In genomic region chr7:70726951-70727378, GRCh38 we compare ENCODE assay signal across 14 cellular contexts.
DNase-seq lines count a peak whose midpoint lies in the region; ATAC-seq, FAIRE-seq and TF ChIP-seq lines count a peak whose summit lies in the region.
"Had no signal": no experiment of that assay in that cellular context is flagged by ENCODE, and none has a peak within 500 bp of the region (broad histone marks: within the 10 kb centered on the region; RNA-seq: fewer than 3 reads in every experiment).

No MANE protein-coding gene starts in this region.

- intact Hi-C loops in CD8-positive, alpha-beta T cell (cut with DNase I, micrococcal nuclease) = no loop called here

- no peaks in the 10 kb centered on the region for H3K9me3 ChIP-seq in CD8-positive, alpha-beta T cell (ENCODE audit: low read length)

- H3K27me3 Mint-ChIP-seq in CD8-positive, alpha-beta T cell (ENCODE audit: low read depth) = no peaks in the 10 kb centered on the region
- H3K27me3 Mint-ChIP-seq: CD4-positive, CD25-positive, alpha-beta regulatory T cell had no signal

- H3K4me3 Mint-ChIP-seq in CD8-positive, alpha-beta T cell = no peak overlapping the region
- H3K4me3 Mint-ChIP-seq: activated naive CD4-positive, alpha-beta T cell treated with anti-CD3 and anti-CD28 coated beads for 36 hours; CD4-positive, CD25-positive, alpha-beta regulatory T cell had no signal

- peak; percentile 91 for FAIRE-seq in GM18507 (lab: Jason Lieb, UNC)

- DNase-seq in GM18507 (ENCODE audit: extremely low spot score, insufficient read length, low read depth) (peak; percentile 22), left lobe of liver (ENCODE audit: low spot score) (no peak), HT-29 (ENCODE audit: low spot score) (no peak), cortex of kidney (lab: John Stamatoyannopoulos, UW) (no peak), glomerular visceral epithelial cell (ENCODE audit: extremely low spot score) (no peak)
- DNase-seq in CD8-positive, alpha-beta T cell = no peak
- DNase-seq: activated naive CD4-positive, alpha-beta T cell treated with anti-CD3 and anti-CD28 coated beads for 36 hours; CD4-positive, CD25-positive, alpha-beta regulatory T cell; KBM-7; NCI-H510A; SHP77 treated with DMSO at 0.1 percent for 48 hours; stimulated activated CD4-positive, alpha-beta T cell treated with anti-CD3 and anti-CD28 coated beads, Interleukin-4, amount 100 ng/mL, for 24 hours had no signal

- no peaks in the 10 kb centered on the region for H3K36me3 Mint-ChIP-seq in CD8-positive, alpha-beta T cell
- H3K36me3 Mint-ChIP-seq: CD4-positive, CD25-positive, alpha-beta regulatory T cell had no signal

- H3K4me3 ChIP-seq in CD8-positive, alpha-beta T cell (ENCODE audit: low read depth, low read length) = no peak overlapping the region

- CTCF ChIA-PET in CD8-positive, alpha-beta T cell (lab: Charles Lee) = no interaction called here

- no peak for TF ChIP-seq CTCF in CD8-positive, alpha-beta T cell (IDR thresholded peaks at IDR 0.05)

- H3K9me3 Mint-ChIP-seq in CD8-positive, alpha-beta T cell = no peaks in the 10 kb centered on the region
- H3K9me3 Mint-ChIP-seq: activated naive CD4-positive, alpha-beta T cell treated with anti-CD3 and anti-CD28 coated beads for 36 hours had no signal

- no peaks in the 10 kb centered on the region for H3K4me1 ChIP-seq in CD8-positive, alpha-beta T cell (ENCODE audit: insufficient read depth, low read length)

- peaks cover 15% of the 10 kb centered on the region for H3K4me1 Mint-ChIP-seq in CD8-positive, alpha-beta T cell (ENCODE audit: low read depth)
- H3K4me1 Mint-ChIP-seq: CD4-positive, CD25-positive, alpha-beta regulatory T cell had no signal

- H3K27ac ChIP-seq in CD8-positive, alpha-beta T cell (ENCODE audit: low read depth, low read length) = no peak overlapping the region

- H3K27ac Mint-ChIP-seq in CD8-positive, alpha-beta T cell = no peak overlapping the region
- H3K27ac Mint-ChIP-seq: activated naive CD4-positive, alpha-beta T cell treated with anti-CD3 and anti-CD28 coated beads for 36 hours; CD4-positive, CD25-positive, alpha-beta regulatory T cell had no signal

- POLR2A ChIA-PET in CD8-positive, alpha-beta T cell (lab: Charles Lee) = no interaction called here

- H3K27me3 ChIP-seq in CD8-positive, alpha-beta T cell (ENCODE audit: insufficient read depth, low read length) = no peaks in the 10 kb centered on the region

- ATAC-seq in GM21526 (IDR thresholded peaks at IDR 0.05; ENCODE audit: low FRiP score, unreplicated experiment) (peak; percentile 61), HG03378 (IDR thresholded peaks at IDR 0.05; ENCODE audit: unreplicated experiment) (peak; percentile 86), left lobe of liver (peak; percentile 8)
- ATAC-seq in CD8-positive, alpha-beta T cell = no peak

- H3K36me3 ChIP-seq in CD8-positive, alpha-beta T cell (ENCODE audit: insufficient read depth, low read length) = no peaks in the 10 kb centered on the region
